In genomic region chr2:119228964-119229363, GRCh38 we compare ENCODE assay signal across 1 cellular context.
TF ChIP-seq lines count a peak whose summit lies in the region.

No MANE protein-coding gene starts in this region.

TF ChIP-seq in IMR-90, 13 proteins besides CTCF, POLR2A, EP300 and RAD21 (continued from another document):
- TF ChIP-seq SMC3 (IDR thresholded peaks at IDR 0.05; ENCODE audit: low read depth, low read length) (no peak), RCOR1 (IDR thresholded peaks at IDR 0.05; ENCODE audit: insufficient replicate concordance, low read length) (no peak), RFX5 (IDR thresholded peaks at IDR 0.05; ENCODE audit: low read depth, low read length) (no peak), NFE2L2 (IDR thresholded peaks at IDR 0.05; ENCODE audit: low read depth, low read length) (no peak), MXI1 (IDR thresholded peaks at IDR 0.05; ENCODE audit: borderline replicate concordance, low read depth, low read length) (no peak), MAFK (IDR thresholded peaks at IDR 0.05; ENCODE audit: low read depth, low read length) (no peak)
